Comparison of ENCODE assay signal across 8 cellular contexts in genomic region chr20:46400828-46401477, GRCh38. TPM values are rescaled to one million over a fixed set of nuclear protein-coding genes. Genes with fewer than 3 reads are reported as not detected.
DNase-seq lines count a peak whose midpoint lies in the region; ATAC-seq, FAIRE-seq and TF ChIP-seq lines count a peak whose summit lies in the region.

No MANE protein-coding gene starts in this region.

- CTCF ChIA-PET in RWPE1 (lab: Yijun Ruan, JAX) = interaction anchor here (0.6 to 1.2 kb wide), 2 partner anchors 28 kb away, joined by 3 to 5 read pairs; no protein-coding TSS in a partner anchor

- peaks cover 42% of the 10 kb centered on the region for H3K79me2 ChIP-seq in keratinocyte (ENCODE audit: control insufficient read depth, insufficient read depth, low read length)

- H3K9ac ChIP-seq in keratinocyte (ENCODE audit: control insufficient read depth, extremely low read depth, insufficient read depth, low read length) = no peak overlapping the region

- H3K27me3 Mint-ChIP-seq in activated naive CD8-positive, alpha-beta T cell treated with anti-CD3 and anti-CD28 coated beads for 36 hours = no peaks in the 10 kb centered on the region

- H3K4me1 ChIP-seq in keratinocyte (ENCODE audit: control insufficient read depth, extremely low read depth, insufficient read depth, low read length) = peaks cover 22% of the 10 kb centered on the region
- H3K4me1 ChIP-seq in thyroid gland = peaks cover 56 to 71% of the 10 kb centered on the region in 2 donors

- H3K9me3 Mint-ChIP-seq in activated naive CD8-positive, alpha-beta T cell treated with anti-CD3 and anti-CD28 coated beads for 36 hours = no peaks in the 10 kb centered on the region

- TF ChIP-seq POLR2A in thyroid gland (IDR thresholded peaks at IDR 0.05) (no peak), GM12891 (IDR thresholded peaks at IDR 0.05; ENCODE audit: low read depth, low read length) (no peak)

- peak overlapping the region; percentile 71 for H3K4me3 Mint-ChIP-seq in activated naive CD8-positive, alpha-beta T cell treated with anti-CD3 and anti-CD28 coated beads for 36 hours

- H3K36me3 ChIP-seq in keratinocyte (ENCODE audit: control insufficient read depth in 2 of 2, extremely low read depth in 1 of 2, insufficient read depth in 2 of 2, low read length in 2 of 2) (peaks cover 0 to 1% of the 10 kb centered on the region in 2 experiments), thyroid gland (no peaks in the 10 kb centered on the region)

- peak overlapping the region; percentile 86 for H3K27ac Mint-ChIP-seq in activated naive CD8-positive, alpha-beta T cell treated with anti-CD3 and anti-CD28 coated beads for 36 hours

- peak overlapping the region; percentile 61 for H3K4me2 ChIP-seq in keratinocyte (ENCODE audit: control insufficient read depth, extremely low read depth, insufficient read depth, low read depth, low read length)

- TF ChIP-seq CTCF in keratinocyte (optimal IDR thresholded peaks at IDR 0.05 in 1 of 3, IDR thresholded peaks at IDR 0.05 in 1 of 3, conservative IDR thresholded peaks at IDR 0.05 in 1 of 3; ENCODE audit: extremely low read depth in 1 of 3, insufficient read depth in 2 of 3, low read length in 3 of 3) = no peak
- no peak for TF ChIP-seq CTCF in thyroid gland (IDR thresholded peaks at IDR 0.05)
- TF ChIP-seq CTCF in RWPE1 (conservative IDR thresholded peaks at IDR 0.05; ENCODE audit: low read depth) = no peak

- H3K4me3 ChIP-seq in keratinocyte (ENCODE audit: control insufficient read depth in 2 of 3, extremely low read depth in 1 of 3, insufficient read depth in 2 of 3, low read depth in 1 of 3, low read length in 3 of 3) = no peak overlapping the region
- no peak overlapping the region for H3K4me3 ChIP-seq in thyroid gland (replicated peaks in 1 of 3)

- FAIRE-seq in keratinocyte (lab: Jason Lieb, UNC) (no peak), GM12891 (lab: Jason Lieb, UNC) (no peak)

- H3K27ac ChIP-seq in keratinocyte (ENCODE audit: control insufficient read depth, insufficient read depth, low read length) (no peak overlapping the region), thyroid gland (peak overlapping the region; percentile 52 to 75 (median 62)), RWPE1 (no peak overlapping the region)

- 12 to 18% methylated on average over 6 of the region's 6 CpGs for WGBS in thyroid gland, 2 donors

- peaks cover 62% of the 10 kb centered on the region for H3K4me1 Mint-ChIP-seq in activated naive CD8-positive, alpha-beta T cell treated with anti-CD3 and anti-CD28 coated beads for 36 hours

- H3K27me3 ChIP-seq in keratinocyte (ENCODE audit: control insufficient read depth, extremely low read depth, insufficient read depth, low read length) (no peaks in the 10 kb centered on the region), thyroid gland (no peaks in the 10 kb centered on the region)

- H2AFZ ChIP-seq in keratinocyte (ENCODE audit: control insufficient read depth, low read length) = no peak overlapping the region

- H3K9me1 ChIP-seq in keratinocyte (ENCODE audit: control insufficient read depth, extremely low read depth, insufficient read depth, low read length) = no peaks in the 10 kb centered on the region

- DNase-seq in stimulated activated naive CD4-positive, alpha-beta T cell (lab: John Stamatoyannopoulos, UW) = peak in 5 of 6 experiments; percentile 15 to 82 (median 78)
- DNase-seq in stimulated activated naive CD4-positive, alpha-beta T cell treated with Interleukin-2 at 50 U/mL for 16 hours (lab: John Stamatoyannopoulos, UW) = no peak
- no peak for DNase-seq in activated naive CD8-positive, alpha-beta T cell treated with anti-CD3 and anti-CD28 coated beads for 36 hours
- DNase-seq in keratinocyte (ENCODE audit: low read depth, low spot score) (no peak), thyroid gland (peak; percentile 13 to 34), GM12891 (ENCODE audit: insufficient read length, low spot score) (no peak), RWPE1 (ENCODE audit: low spot score) (no peak)

- no peaks in the 10 kb centered on the region for H3K9me3 ChIP-seq in keratinocyte (ENCODE audit: control insufficient read depth, low read depth, low read length)
- H3K9me3 ChIP-seq in thyroid gland = no peaks in the 10 kb centered on the region

- POLR2A ChIA-PET in RWPE1 (lab: Yijun Ruan, JAX; ENCODE audit: low non-redundant PET) = no interaction called here

- H4K20me1 ChIP-seq in keratinocyte (ENCODE audit: control insufficient read depth, extremely low read depth, insufficient read depth, low read length) = peaks cover 3% of the 10 kb centered on the region

- dilution Hi-C loops in keratinocyte (cut with MboI; ENCODE audit: extremely low pct_ligation_motif_present, low sequenced_read_pairs) = no loop called here

- peaks cover 8% of the 10 kb centered on the region for H3K36me3 Mint-ChIP-seq in activated naive CD8-positive, alpha-beta T cell treated with anti-CD3 and anti-CD28 coated beads for 36 hours

- intact Hi-C loops in thyroid gland (cut with DNase I) = no loop called here

- ATAC-seq in HG03342 (IDR thresholded peaks at IDR 0.05; ENCODE audit: unreplicated experiment) = no peak

TF ChIP-seq in GM12891, 5 proteins besides CTCF, POLR2A, EP300 and RAD21:
- TF ChIP-seq PAX5 (IDR thresholded peaks at IDR 0.05; ENCODE audit: insufficient read depth, low read length, severe bottlenecking) (no peak), POLR2AphosphoS5 (IDR thresholded peaks at IDR 0.05; ENCODE audit: low read depth, low read length) (no peak), POU2F2 (IDR thresholded peaks at IDR 0.05; ENCODE audit: low read depth, low read length) (no peak), SPI1 (IDR thresholded peaks at IDR 0.05; ENCODE audit: low read depth, low read length) (no peak), TAF1 (IDR thresholded peaks at IDR 0.05; ENCODE audit: low read depth, low read length) (no peak)

RNA-seq across cellular contexts. Expression of gene ELMO2, which starts 5.5 kb away (rescaled TPM):
- total RNA-seq in activated naive CD8-positive, alpha-beta T cell treated with anti-CD3 and anti-CD28 coated beads for 36 hours = 10 to 100 TPM; 33.3 to 36.0 TPM
- polyA plus RNA-seq in keratinocyte = 28.5 to 37.0 TPM (median 32.4 TPM) in 3 replicates
- polyA plus RNA-seq in keratinocyte (2011; ENCODE audit: low read depth) = 11.4 TPM
- 27.6 and 31.3 TPM in 2 replicates for polyA plus RNA-seq in keratinocyte (2011; cell fraction: cytosol; rRNA removed)
- polyA plus RNA-seq in keratinocyte (2011; cell fraction: nucleus; rRNA removed) = 51.6 and 65.5 TPM in 2 replicates
- polyA plus RNA-seq in keratinocyte (2012; ENCODE audit: low replicate concordance) = 18.3 and 22.3 TPM in 2 replicates
- 39.8 to 66.1 TPM (median 53.9 TPM) in 3 replicates for polyA minus RNA-seq in keratinocyte
- polyA minus RNA-seq in keratinocyte (2011; cell fraction: cytosol; rRNA and poly(A)+ RNA removed) = 20.9 TPM
- polyA minus RNA-seq in keratinocyte (2011; cell fraction: nucleus; rRNA and poly(A)+ RNA removed) = 27.9 and 44.4 TPM in 2 replicates
- total RNA-seq in thyroid gland = 10 to 100 TPM; 47.0 to 60.6 (median 54.6) TPM
- 22.1 TPM for polyA plus RNA-seq in GM12891 (2012; ENCODE audit: low read depth, missing spikeins)

Comparison
In these comparisons a context has a peak if more than half of its experiments do, and no peak if none do; other contexts are left out.
1. DNase-seq: peak in stimulated activated naive CD4-positive, alpha-beta T cell (5 of 6) and thyroid gland (2 of 2); none in stimulated activated naive CD4-positive, alpha-beta T cell treated with Interleukin-2 at 50 U/mL for 16 hours (single experiment), activated naive CD8-positive, alpha-beta T cell treated with anti-CD3 and anti-CD28 coated beads for 36 hours (single experiment), keratinocyte (single experiment), GM12891 (single experiment) and RWPE1 (single experiment).
2. H3K27ac ChIP-seq: peak in thyroid gland (3 of 3); none in keratinocyte (single experiment) and RWPE1 (single experiment).